8 cellular contexts compared by ENCODE assay signal in the genomic region with DNA sequence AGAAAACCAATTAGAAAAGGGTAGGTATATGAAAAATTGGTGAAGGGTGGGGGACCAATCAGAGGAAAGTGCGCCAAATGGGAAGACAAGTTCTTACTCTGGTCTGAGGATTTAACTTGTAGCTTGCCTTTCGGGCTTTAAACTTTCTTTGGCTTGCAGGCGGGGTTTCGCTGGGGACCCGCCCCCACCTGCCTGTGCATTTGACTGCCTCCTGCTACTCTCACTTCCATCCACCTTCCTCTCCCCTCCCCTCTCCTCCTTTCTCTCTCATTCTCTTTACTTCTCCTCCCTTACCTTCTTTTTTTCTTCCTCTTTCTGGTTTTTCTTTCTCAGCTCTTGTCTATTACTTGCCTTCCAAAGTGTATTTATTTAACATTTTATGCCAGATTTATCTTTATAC.
"Had no signal": no experiment of that assay in that cellular context is flagged by ENCODE, and none has a peak within 500 bp of the region (broad histone marks: within the 10 kb centered on the region; RNA-seq: fewer than 3 reads in every experiment).

No MANE protein-coding gene starts in this region.

- DNase-seq: GOT3, HFFc6, IMR-90, KG1 had no signal

- H3K9me3 ChIP-seq: HAP-1 had no signal

- ATAC-seq: HCT116, K562 had no signal

- H3K4me3 Mint-ChIP-seq: HFFc6 had no signal

- H3K4me1 ChIP-seq: HAP-1 had no signal

- H3K36me3 ChIP-seq: HAP-1 had no signal

- FAIRE-seq: HTR-8/SVneo, K562 had no signal

- H3K27ac Mint-ChIP-seq: HFFc6 had no signal

- H3K4me3 ChIP-seq: HAP-1, K562 had no signal
